ENCODE assay signal across 1 cellular context in genomic region chr10:11112718-11113117, GRCh38.
TF ChIP-seq lines count a peak whose summit lies in the region.

No MANE protein-coding gene starts in this region.

TF ChIP-seq in H1, 55 proteins besides CTCF, POLR2A, EP300 and RAD21 (continued from another document):
- TF ChIP-seq PHF8 (conservative IDR thresholded peaks at IDR 0.05; ENCODE audit: low read depth, low read length) (no peak), MAX (IDR thresholded peaks at IDR 0.05) (no peak), SAP30 (IDR thresholded peaks at IDR 0.05; ENCODE audit: insufficient read depth, insufficient replicate concordance, low read length) (no peak), TCF12 (IDR thresholded peaks at IDR 0.05; ENCODE audit: low read depth, low read length) (no peak), TBP (IDR thresholded peaks at IDR 0.05; ENCODE audit: low read depth, low read length) (no peak), ATF2 (IDR thresholded peaks at IDR 0.05; ENCODE audit: low read length) (no peak), POU5F1 (IDR thresholded peaks at IDR 0.05; ENCODE audit: low read depth, low read length) (no peak), CTBP2 (IDR thresholded peaks at IDR 0.05; ENCODE audit: borderline replicate concordance, insufficient read depth, insufficient read length, low read length) (no peak), TEAD4 (IDR thresholded peaks at IDR 0.05; ENCODE audit: low read depth, low read length) (no peak), SIX5 (IDR thresholded peaks at IDR 0.05; ENCODE audit: low read depth, low read length) (no peak), TAF7 (optimal IDR thresholded peaks at IDR 0.05; ENCODE audit: borderline replicate concordance, low read depth, low read length) (no peak), CHD7 (IDR thresholded peaks at IDR 0.05; ENCODE audit: insufficient replicate concordance, low read length) (no peak), CHD1 (IDR thresholded peaks at IDR 0.05; ENCODE audit: low read depth, low read length) (no peak), SIN3A (conservative IDR thresholded peaks at IDR 0.05 in 1 of 2, IDR thresholded peaks at IDR 0.05 in 1 of 2; ENCODE audit: low read depth in 1 of 2, low read length in 2 of 2) (no peak), RNF2 (IDR thresholded peaks at IDR 0.05; ENCODE audit: borderline replicate concordance, low read depth, low read length, missing control alignments, poor library complexity, severe bottlenecking) (no peak), GTF2F1 (IDR thresholded peaks at IDR 0.05; ENCODE audit: borderline replicate concordance, low read depth, low read length) (no peak)
